Comparison of ENCODE assay signal across 1 cellular context in the genomic region with DNA sequence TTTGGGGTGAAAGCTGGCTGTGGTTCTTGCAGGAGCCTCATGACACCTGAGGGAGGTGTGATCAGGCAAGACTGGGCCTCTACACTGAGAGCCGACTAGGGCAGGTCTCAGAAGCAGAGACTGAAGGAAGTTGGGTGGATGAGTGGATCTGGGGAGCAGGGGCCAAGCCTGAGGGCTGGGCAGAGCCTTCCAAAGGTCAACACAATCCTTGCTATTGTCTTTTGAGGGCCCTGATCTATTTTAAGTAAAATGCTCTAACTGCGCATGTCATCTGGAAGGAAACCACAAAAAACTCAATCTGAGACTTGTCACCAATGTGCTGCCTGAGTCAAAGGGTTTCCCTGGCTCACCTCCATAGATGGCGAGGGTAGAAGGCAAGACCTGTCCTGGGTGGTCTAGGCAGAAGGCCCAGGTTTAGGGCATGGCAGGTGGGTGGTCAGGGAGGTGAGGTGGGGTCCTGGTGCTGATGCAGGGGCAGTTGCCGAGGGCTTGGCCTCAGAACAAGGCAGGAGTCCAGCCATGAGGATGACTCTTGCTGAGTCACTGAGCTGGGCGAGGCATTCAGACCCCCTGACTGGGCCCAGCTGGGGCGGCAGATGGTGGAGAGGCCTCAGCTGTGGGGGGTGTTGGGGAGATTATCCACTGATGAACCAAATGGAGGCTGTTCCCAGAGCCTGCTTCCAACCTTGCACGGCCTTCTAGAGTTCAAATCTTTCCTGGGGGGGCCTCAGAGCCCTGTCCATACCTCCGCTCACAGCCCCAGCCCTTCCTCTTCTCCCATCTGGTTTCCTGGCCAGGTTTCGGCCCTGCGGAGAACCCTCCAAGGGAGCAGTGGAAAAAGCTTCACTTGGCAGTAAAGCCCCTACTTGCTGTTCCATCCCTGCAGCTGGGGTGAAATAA.
TF ChIP-seq lines count a peak whose summit lies in the region.

No MANE protein-coding gene starts in this region.

TF ChIP-seq in HepG2, 621 proteins besides CTCF, POLR2A, EP300 and RAD21 (continued from another document):
- TF ChIP-seq, protein P1, sequence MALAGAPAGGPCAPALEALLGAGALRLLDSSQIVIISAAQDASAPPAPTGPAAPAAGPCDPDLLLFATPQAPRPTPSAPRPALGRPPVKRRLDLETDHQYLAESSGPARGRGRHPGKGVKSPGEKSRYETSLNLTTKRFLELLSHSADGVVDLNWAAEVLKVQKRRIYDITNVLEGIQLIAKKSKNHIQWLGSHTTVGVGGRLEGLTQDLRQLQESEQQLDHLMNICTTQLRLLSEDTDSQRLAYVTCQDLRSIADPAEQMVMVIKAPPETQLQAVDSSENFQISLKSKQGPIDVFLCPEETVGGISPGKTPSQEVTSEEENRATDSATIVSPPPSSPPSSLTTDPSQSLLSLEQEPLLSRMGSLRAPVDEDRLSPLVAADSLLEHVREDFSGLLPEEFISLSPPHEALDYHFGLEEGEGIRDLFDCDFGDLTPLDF (CRISPR knock-in tag; IDR thresholded peaks at IDR 0.05), result no peak
- TF ChIP-seq ELF3 (CRISPR knock-in tag; IDR thresholded peaks at IDR 0.05), result no peak
- TF ChIP-seq NAIF1 (CRISPR knock-in tag; IDR thresholded peaks at IDR 0.05; ENCODE audit: borderline replicate concordance), result no peak
- TF ChIP-seq ZNF501 (CRISPR knock-in tag; IDR thresholded peaks at IDR 0.05), result no peak
- TF ChIP-seq ZNF747 (CRISPR knock-in tag; IDR thresholded peaks at IDR 0.05; ENCODE audit: borderline replicate concordance), result no peak
- TF ChIP-seq, protein P2, sequence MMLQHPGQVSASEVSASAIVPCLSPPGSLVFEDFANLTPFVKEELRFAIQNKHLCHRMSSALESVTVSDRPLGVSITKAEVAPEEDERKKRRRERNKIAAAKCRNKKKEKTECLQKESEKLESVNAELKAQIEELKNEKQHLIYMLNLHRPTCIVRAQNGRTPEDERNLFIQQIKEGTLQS (CRISPR knock-in tag; IDR thresholded peaks at IDR 0.05), result 0 out of 2 replicates have a peak, but pooled peaks have one; percentile 16
- TF ChIP-seq TCF7 (IDR thresholded peaks at IDR 0.05; ENCODE audit: low read depth), result no peak
- TF ChIP-seq, protein P3, sequence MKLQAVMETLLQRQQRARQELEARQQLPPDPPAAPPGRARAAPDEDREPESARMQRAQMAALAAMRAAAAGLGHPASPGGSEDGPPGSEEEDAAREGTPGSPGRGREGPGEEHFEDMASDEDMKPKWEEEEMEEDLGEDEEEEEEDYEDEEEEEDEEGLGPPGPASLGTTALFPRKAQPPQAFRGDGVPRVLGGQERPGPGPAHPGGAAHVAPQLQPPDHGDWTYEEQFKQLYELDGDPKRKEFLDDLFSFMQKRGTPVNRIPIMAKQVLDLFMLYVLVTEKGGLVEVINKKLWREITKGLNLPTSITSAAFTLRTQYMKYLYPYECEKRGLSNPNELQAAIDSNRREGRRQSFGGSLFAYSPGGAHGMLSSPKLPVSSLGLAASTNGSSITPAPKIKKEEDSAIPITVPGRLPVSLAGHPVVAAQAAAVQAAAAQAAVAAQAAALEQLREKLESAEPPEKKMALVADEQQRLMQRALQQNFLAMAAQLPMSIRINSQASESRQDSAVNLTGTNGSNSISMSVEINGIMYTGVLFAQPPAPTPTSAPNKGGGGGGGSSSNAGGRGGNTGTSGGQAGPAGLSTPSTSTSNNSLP (IDR thresholded peaks at IDR 0.05; ENCODE audit: low read depth, low read length), result no peak
- no peak for TF ChIP-seq ZNF772 (CRISPR knock-in tag; IDR thresholded peaks at IDR 0.05)
- no peak for TF ChIP-seq ZNF883 (CRISPR knock-in tag; IDR thresholded peaks at IDR 0.05; ENCODE audit: not compliant biosample characterization)
- no peak for TF ChIP-seq ZNF788 (CRISPR knock-in tag; IDR thresholded peaks at IDR 0.05; ENCODE audit: borderline replicate concordance)
- TF ChIP-seq ZNF7 (CRISPR knock-in tag; IDR thresholded peaks at IDR 0.05), result no peak
- TF ChIP-seq GABPB1 (CRISPR knock-in tag; IDR thresholded peaks at IDR 0.05), result 0 out of 2 replicates have a peak, but pooled peaks have one; percentile 26
- TF ChIP-seq, protein P4, sequence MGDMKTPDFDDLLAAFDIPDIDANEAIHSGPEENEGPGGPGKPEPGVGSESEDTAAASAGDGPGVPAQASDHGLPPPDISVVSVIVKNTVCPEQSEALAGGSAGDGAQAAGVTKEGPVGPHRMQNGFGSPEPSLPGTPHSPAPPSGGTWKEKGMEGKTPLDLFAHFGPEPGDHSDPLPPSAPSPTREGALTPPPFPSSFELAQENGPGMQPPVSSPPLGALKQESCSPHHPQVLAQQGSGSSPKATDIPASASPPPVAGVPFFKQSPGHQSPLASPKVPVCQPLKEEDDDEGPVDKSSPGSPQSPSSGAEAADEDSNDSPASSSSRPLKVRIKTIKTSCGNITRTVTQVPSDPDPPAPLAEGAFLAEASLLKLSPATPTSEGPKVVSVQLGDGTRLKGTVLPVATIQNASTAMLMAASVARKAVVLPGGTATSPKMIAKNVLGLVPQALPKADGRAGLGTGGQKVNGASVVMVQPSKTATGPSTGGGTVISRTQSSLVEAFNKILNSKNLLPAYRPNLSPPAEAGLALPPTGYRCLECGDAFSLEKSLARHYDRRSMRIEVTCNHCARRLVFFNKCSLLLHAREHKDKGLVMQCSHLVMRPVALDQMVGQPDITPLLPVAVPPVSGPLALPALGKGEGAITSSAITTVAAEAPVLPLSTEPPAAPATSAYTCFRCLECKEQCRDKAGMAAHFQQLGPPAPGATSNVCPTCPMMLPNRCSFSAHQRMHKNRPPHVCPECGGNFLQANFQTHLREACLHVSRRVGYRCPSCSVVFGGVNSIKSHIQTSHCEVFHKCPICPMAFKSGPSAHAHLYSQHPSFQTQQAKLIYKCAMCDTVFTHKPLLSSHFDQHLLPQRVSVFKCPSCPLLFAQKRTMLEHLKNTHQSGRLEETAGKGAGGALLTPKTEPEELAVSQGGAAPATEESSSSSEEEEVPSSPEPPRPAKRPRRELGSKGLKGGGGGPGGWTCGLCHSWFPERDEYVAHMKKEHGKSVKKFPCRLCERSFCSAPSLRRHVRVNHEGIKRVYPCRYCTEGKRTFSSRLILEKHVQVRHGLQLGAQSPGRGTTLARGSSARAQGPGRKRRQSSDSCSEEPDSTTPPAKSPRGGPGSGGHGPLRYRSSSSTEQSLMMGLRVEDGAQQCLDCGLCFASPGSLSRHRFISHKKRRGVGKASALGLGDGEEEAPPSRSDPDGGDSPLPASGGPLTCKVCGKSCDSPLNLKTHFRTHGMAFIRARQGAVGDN (CRISPR knock-in tag; IDR thresholded peaks at IDR 0.05), result peak; percentile 59
- TF ChIP-seq ZNF777 (CRISPR knock-in tag; IDR thresholded peaks at IDR 0.05), result no peak
- TF ChIP-seq SRY (CRISPR knock-in tag; IDR thresholded peaks at IDR 0.05), result 0 out of 2 replicates have a peak, but pooled peaks have one; percentile 11
- TF ChIP-seq, protein P5, sequence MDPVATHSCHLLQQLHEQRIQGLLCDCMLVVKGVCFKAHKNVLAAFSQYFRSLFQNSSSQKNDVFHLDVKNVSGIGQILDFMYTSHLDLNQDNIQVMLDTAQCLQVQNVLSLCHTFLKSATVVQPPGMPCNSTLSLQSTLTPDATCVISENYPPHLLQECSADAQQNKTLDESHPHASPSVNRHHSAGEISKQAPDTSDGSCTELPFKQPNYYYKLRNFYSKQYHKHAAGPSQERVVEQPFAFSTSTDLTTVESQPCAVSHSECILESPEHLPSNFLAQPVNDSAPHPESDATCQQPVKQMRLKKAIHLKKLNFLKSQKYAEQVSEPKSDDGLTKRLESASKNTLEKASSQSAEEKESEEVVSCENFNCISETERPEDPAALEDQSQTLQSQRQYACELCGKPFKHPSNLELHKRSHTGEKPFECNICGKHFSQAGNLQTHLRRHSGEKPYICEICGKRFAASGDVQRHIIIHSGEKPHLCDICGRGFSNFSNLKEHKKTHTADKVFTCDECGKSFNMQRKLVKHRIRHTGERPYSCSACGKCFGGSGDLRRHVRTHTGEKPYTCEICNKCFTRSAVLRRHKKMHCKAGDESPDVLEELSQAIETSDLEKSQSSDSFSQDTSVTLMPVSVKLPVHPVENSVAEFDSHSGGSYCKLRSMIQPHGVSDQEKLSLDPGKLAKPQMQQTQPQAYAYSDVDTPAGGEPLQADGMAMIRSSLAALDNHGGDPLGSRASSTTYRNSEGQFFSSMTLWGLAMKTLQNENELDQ (CRISPR knock-in tag; IDR thresholded peaks at IDR 0.05; ENCODE audit: borderline replicate concordance), result no peak
- no peak for TF ChIP-seq ZNF367 (CRISPR knock-in tag; IDR thresholded peaks at IDR 0.05; ENCODE audit: borderline replicate concordance)
- TF ChIP-seq NPAS2 (CRISPR knock-in tag; IDR thresholded peaks at IDR 0.05; ENCODE audit: borderline replicate concordance), result no peak
- TF ChIP-seq CBFB (CRISPR knock-in tag; IDR thresholded peaks at IDR 0.05), result no peak
- 0 out of 2 replicates have a peak, but pooled peaks have one; percentile 53 for TF ChIP-seq NFE2L2 (IDR thresholded peaks at IDR 0.05; ENCODE audit: low read length)
- TF ChIP-seq, protein P6, sequence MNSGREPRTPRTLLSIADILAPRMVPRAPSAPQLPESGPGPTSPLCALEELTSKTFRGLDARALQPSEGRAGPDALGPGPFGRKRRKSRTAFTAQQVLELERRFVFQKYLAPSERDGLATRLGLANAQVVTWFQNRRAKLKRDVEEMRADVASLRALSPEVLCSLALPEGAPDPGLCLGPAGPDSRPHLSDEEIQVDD (CRISPR knock-in tag; IDR thresholded peaks at IDR 0.05; ENCODE audit: borderline replicate concordance), result 0 out of 2 replicates have a peak, but pooled peaks have one; percentile 3
- no peak for TF ChIP-seq RFX1 (IDR thresholded peaks at IDR 0.05)
- TF ChIP-seq ZFP90 (CRISPR knock-in tag; IDR thresholded peaks at IDR 0.05; ENCODE audit: borderline replicate concordance), result no peak
- TF ChIP-seq KMT2A (CRISPR knock-in tag; IDR thresholded peaks at IDR 0.05), result no peak
- peak; percentile 68 for TF ChIP-seq FOSL2 (CRISPR knock-in tag; IDR thresholded peaks at IDR 0.05)
- TF ChIP-seq ZBTB38 (CRISPR knock-in tag; IDR thresholded peaks at IDR 0.05), result no peak
- TF ChIP-seq, protein P7, sequence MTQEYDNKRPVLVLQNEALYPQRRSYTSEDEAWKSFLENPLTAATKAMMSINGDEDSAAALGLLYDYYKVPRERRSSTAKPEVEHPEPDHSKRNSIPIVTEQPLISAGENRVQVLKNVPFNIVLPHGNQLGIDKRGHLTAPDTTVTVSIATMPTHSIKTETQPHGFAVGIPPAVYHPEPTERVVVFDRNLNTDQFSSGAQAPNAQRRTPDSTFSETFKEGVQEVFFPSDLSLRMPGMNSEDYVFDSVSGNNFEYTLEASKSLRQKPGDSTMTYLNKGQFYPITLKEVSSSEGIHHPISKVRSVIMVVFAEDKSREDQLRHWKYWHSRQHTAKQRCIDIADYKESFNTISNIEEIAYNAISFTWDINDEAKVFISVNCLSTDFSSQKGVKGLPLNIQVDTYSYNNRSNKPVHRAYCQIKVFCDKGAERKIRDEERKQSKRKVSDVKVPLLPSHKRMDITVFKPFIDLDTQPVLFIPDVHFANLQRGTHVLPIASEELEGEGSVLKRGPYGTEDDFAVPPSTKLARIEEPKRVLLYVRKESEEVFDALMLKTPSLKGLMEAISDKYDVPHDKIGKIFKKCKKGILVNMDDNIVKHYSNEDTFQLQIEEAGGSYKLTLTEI (CRISPR knock-in tag; conservative IDR thresholded peaks at IDR 0.05), result no peak
- TF ChIP-seq, protein P8, sequence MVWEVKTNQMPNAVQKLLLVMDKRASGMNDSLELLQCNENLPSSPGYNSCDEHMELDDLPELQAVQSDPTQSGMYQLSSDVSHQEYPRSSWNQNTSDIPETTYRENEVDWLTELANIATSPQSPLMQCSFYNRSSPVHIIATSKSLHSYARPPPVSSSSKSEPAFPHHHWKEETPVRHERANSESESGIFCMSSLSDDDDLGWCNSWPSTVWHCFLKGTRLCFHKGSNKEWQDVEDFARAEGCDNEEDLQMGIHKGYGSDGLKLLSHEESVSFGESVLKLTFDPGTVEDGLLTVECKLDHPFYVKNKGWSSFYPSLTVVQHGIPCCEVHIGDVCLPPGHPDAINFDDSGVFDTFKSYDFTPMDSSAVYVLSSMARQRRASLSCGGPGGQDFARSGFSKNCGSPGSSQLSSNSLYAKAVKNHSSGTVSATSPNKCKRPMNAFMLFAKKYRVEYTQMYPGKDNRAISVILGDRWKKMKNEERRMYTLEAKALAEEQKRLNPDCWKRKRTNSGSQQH (CRISPR knock-in tag; IDR thresholded peaks at IDR 0.05; ENCODE audit: low read depth), result 0 out of 2 replicates have a peak, but pooled peaks have one; percentile 9
- no peak for TF ChIP-seq ATF7 (IDR thresholded peaks at IDR 0.05)
- no peak for TF ChIP-seq ATF7 (CRISPR knock-in tag; IDR thresholded peaks at IDR 0.05)
- TF ChIP-seq BRD4 (CRISPR knock-in tag; IDR thresholded peaks at IDR 0.05), result 0 out of 2 replicates have a peak, but pooled peaks have one; percentile 43
TF ChIP-seq in HepG2: peak in this region for 17.
